ENCODE assay signal across 9 cellular contexts in the genomic region with DNA sequence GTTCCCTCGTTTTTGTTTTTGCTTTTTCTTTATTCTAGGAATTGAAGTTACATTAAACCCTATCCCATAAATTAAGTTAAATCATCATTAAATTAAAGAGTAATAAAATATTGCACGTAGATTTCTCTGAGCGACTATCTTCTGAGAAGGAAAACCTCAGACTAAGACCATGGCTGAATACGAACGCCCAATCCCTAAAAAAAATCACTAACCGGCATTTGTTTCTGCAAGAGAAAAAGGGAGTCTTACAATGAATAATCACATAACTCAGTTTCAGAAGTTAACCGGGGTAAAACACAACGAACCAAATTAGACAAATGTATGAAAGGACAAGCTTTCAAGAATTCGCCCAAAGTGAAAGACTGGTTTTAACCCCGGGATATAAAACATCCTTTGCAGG. TPM values are rescaled to one million over a fixed set of nuclear protein-coding genes. Genes with fewer than 3 reads are reported as not detected.
DNase-seq lines count a peak whose midpoint lies in the region; ATAC-seq and TF ChIP-seq lines count a peak whose summit lies in the region.
"Had no signal": no experiment of that assay in that cellular context is flagged by ENCODE, and none has a peak within 500 bp of the region (broad histone marks: within the 10 kb centered on the region; RNA-seq: fewer than 3 reads in every experiment).

No MANE protein-coding gene starts in this region.

- TF ChIP-seq CTCF in HFFc6 (IDR thresholded peaks at IDR 0.05) = no peak
- TF ChIP-seq CTCF in astrocyte of the spinal cord (IDR thresholded peaks at IDR 0.05; ENCODE audit: low read depth, low read length) = no peak

- H3K9ac ChIP-seq in BLaER1 (peak overlapping the region; percentile 97), mucosa of rectum (ENCODE audit: low read depth in 1 of 2, low read length in 2 of 2) (no peak overlapping the region)

- DNase-seq in HFFc6 = no peak
- peak; percentile 43 for DNase-seq in astrocyte of the spinal cord (ENCODE audit: low read depth, low spot score)
- no peak for DNase-seq in kidney glomerular epithelial cell (lab: John Stamatoyannopoulos, UW)

- H3K27ac ChIP-seq in BLaER1 (peak overlapping the region; percentile 73), mucosa of rectum (ENCODE audit: low read depth in 2 of 2, low read length in 2 of 2) (no peak overlapping the region)

- peaks cover 7% of the 10 kb centered on the region for H3K27me3 Mint-ChIP-seq in HFFc6 (ENCODE audit: insufficient read depth)

- H3K27ac Mint-ChIP-seq in HFFc6 = peak overlapping the region; percentile 24; the same call in 1 of the 2 replicates

- H3K9me3 Mint-ChIP-seq in HFFc6 = no peaks in the 10 kb centered on the region

- H3K36me3 ChIP-seq in BLaER1 = peaks cover 19% of the 10 kb centered on the region; the same call in 1 of the 2 replicates
- no peaks in the 10 kb centered on the region for H3K36me3 ChIP-seq in mucosa of rectum (ENCODE audit: control insufficient read depth in 2 of 2, insufficient read depth in 2 of 2, low read length in 2 of 2)

- H3K9me3 ChIP-seq in BLaER1 (no peaks in the 10 kb centered on the region), mucosa of rectum (ENCODE audit: control insufficient read depth in 2 of 2, low read length in 2 of 2) (no peaks in the 10 kb centered on the region)

- no peak for ATAC-seq in HG03280 (IDR thresholded peaks at IDR 0.05; ENCODE audit: unreplicated experiment)
- no peak for ATAC-seq in HG02610 (IDR thresholded peaks at IDR 0.05; ENCODE audit: unreplicated experiment)
- no peak for ATAC-seq in HG03521 (IDR thresholded peaks at IDR 0.05; ENCODE audit: unreplicated experiment)

- in situ Hi-C loops in astrocyte of the spinal cord (cut with HindIII; ENCODE audit: low sequenced_read_pairs) = no loop called here

- peak overlapping the region; percentile 81 for H3K4me3 ChIP-seq in BLaER1
- peak overlapping the region; percentile 90 for H3K4me3 ChIP-seq in astrocyte of the spinal cord (ENCODE audit: low read depth, low read length)
- H3K4me3 ChIP-seq in mucosa of rectum (ENCODE audit: low read length in 2 of 2) = peak overlapping the region; percentile 37 to 80

- H3K4me3 Mint-ChIP-seq in HFFc6 = peak overlapping the region; percentile 96

- no peaks in the 10 kb centered on the region for H3K27me3 ChIP-seq in BLaER1
- H3K27me3 ChIP-seq in mucosa of rectum (ENCODE audit: control insufficient read depth in 2 of 2, insufficient read depth in 2 of 2, low read length in 2 of 2) = peaks cover 8 to 16% of the 10 kb centered on the region in 2 donors

- peak overlapping the region; percentile 89 for H3K4me2 ChIP-seq in BLaER1

- H3K4me1 ChIP-seq in BLaER1 = peaks cover 39% of the 10 kb centered on the region
- H3K4me1 ChIP-seq in mucosa of rectum (ENCODE audit: control insufficient read depth in 2 of 2, insufficient read depth in 2 of 2, low read length in 2 of 2) = peaks cover 6 to 16% of the 10 kb centered on the region in 2 donors

- peaks cover 24% of the 10 kb centered on the region; the same call in 1 of the 2 replicates for H4K20me1 ChIP-seq in BLaER1

- peaks cover 61% of the 10 kb centered on the region for H3K4me1 Mint-ChIP-seq in HFFc6 (ENCODE audit: low read depth)

- H3K36me3 Mint-ChIP-seq in HFFc6 (ENCODE audit: low read depth) = 0 out of 2 replicates have a peak, but pooled peaks cover 5% of the 10 kb centered on the region

RNA-seq across cellular contexts. Expression of gene PIK3R3, which starts 1.3 kb away (rescaled TPM):
- 1 to 10 TPM; 5.4 to 8.9 (median 6.0) TPM for total RNA-seq in HFFc6 (2021; fragmentation: NEBNext Ultra II Directional; extraction: Animal tissue kit (Norgen Biotek cat#: 25700))

RNA-seq across cellular contexts. Expression of gene TSPAN1, which starts 43.8 kb away (rescaled TPM):
- 1 to 10 TPM in 3 of 6 experiments, under 1 TPM in 3; 0.80 to 1.9 (median 1.1) TPM for total RNA-seq in HFFc6 (2021; fragmentation: NEBNext Ultra II Directional; extraction: Animal tissue kit (Norgen Biotek cat#: 25700))

RNA-seq across cellular contexts. Expression of gene P3R3URF, which starts 45.2 kb away (rescaled TPM):
- not detected for total RNA-seq in HFFc6 (2021; fragmentation: NEBNext Ultra II Directional; extraction: Animal tissue kit (Norgen Biotek cat#: 25700))
- total RNA-seq: LHCN-M2 had no signal
